Comparison of ENCODE assay signal across 8 cellular contexts in genomic region chr11:126212089-126212660, GRCh38. TPM values are rescaled to one million over a fixed set of nuclear protein-coding genes. Genes with fewer than 3 reads are reported as not detected.
A peak's percentile ranks its signal among the peaks of the same experiment; 100 is the strongest.
DNase-seq lines count a peak whose midpoint lies in the region; ATAC-seq and TF ChIP-seq lines count a peak whose summit lies in the region.

No MANE protein-coding gene starts in this region.

- ATAC-seq in heart left ventricle = no peak
- no peak for ATAC-seq in left cardiac atrium
- no peak for ATAC-seq in HG02759 (IDR thresholded peaks at IDR 0.05; ENCODE audit: unreplicated experiment)

- peak overlapping the region; percentile 61 to 79 for H3K9ac ChIP-seq in liver (ENCODE audit: low read depth in 1 of 2, low read length in 2 of 2)

- no peak for TF ChIP-seq POLR2A in heart left ventricle (IDR thresholded peaks at IDR 0.05)

- H3K27ac ChIP-seq in heart left ventricle (peak overlapping the region in 11 of 12 donors; percentile 63 to 86 (median 72)), angular gyrus (ENCODE audit: low read depth, low read length) (peak overlapping the region; percentile 26), liver (ENCODE audit: low read depth in 1 of 2, low read length in 2 of 2) (peak overlapping the region in 1 of 2 donors; percentile 10), urinary bladder (ENCODE audit: low read depth) (no peak overlapping the region)

- H3K27me3 ChIP-seq in heart left ventricle = no peaks in the 10 kb centered on the region
- H3K27me3 ChIP-seq in liver (ENCODE audit: control insufficient read depth in 4 of 4, insufficient read depth in 4 of 4, low read length in 3 of 4) = no peaks in the 10 kb centered on the region

- H3K4me3 ChIP-seq in heart left ventricle (peak overlapping the region; percentile 52 to 97 (median 80)), liver (ENCODE audit: low read depth in 1 of 3, low read length in 3 of 3) (peak overlapping the region; percentile 66 to 94 (median 85)), urinary bladder (ENCODE audit: low read depth, low read length) (peak overlapping the region; percentile 73)

- H3K4me1 ChIP-seq in heart left ventricle (peaks cover 0 to 49% (median 24%) of the 10 kb centered on the region in 12 donors), liver (ENCODE audit: control insufficient read depth in 4 of 4, insufficient read depth in 4 of 4, low read length in 3 of 4) (peaks cover 3 to 28% (median 25%) of the 10 kb centered on the region in 4 donors), urinary bladder (ENCODE audit: insufficient read depth) (no peaks in the 10 kb centered on the region)

- H3K36me3 ChIP-seq in heart left ventricle (peaks cover 0 to 31% (median 23%) of the 10 kb centered on the region in 9 donors), liver (ENCODE audit: control insufficient read depth in 4 of 4, insufficient read depth in 3 of 4, low read depth in 1 of 4, low read length in 3 of 4) (peaks cover 2 to 14% (median 11%) of the 10 kb centered on the region in 4 donors), urinary bladder (ENCODE audit: insufficient read depth) (no peaks in the 10 kb centered on the region)

- DNase-seq in heart left ventricle = no peak
- DNase-seq in left cardiac atrium = no peak
- DNase-seq in HPDE6-E6E7 (ENCODE audit: extremely low spot score) = no peak
- DNase-seq in 8988T = no peak

- WGBS in heart left ventricle, 4 donors = 1 to 2% (median 2%) methylated on average over 15 of the region's 15 CpGs
- 4% methylated on average over 15 of the region's 15 CpGs for WGBS in liver
- WGBS in urinary bladder = 1% methylated on average over 15 of the region's 15 CpGs

- H3K9me3 ChIP-seq in heart left ventricle (no peaks in the 10 kb centered on the region), liver (ENCODE audit: control insufficient read depth in 4 of 4, low read length in 3 of 4) (no peaks in the 10 kb centered on the region)

- TF ChIP-seq RAD21 in liver (IDR thresholded peaks at IDR 0.05) = no peak

- intact Hi-C loops in heart left ventricle (cut with DNase I) = loop anchor here in 8 of 10 donors (2.0 to 10.0 kb wide), 4 partner anchors 53 to 150 kb away; partner anchors contain the start of genes FOXRED1 (in 7 of the 8), SRPRA (in 7 of the 8) and CDON (in 1 of the 8)
- intact Hi-C loops in left cardiac atrium (cut with DNase I) = loop anchor here in 1 of 2 donors (10.0 kb wide), 1 partner anchor 53 kb away; the partner anchor contains the start of genes FOXRED1 and SRPRA

- TF ChIP-seq CTCF in heart left ventricle (IDR thresholded peaks at IDR 0.05) (no peak), liver (IDR thresholded peaks at IDR 0.05; ENCODE audit: low read depth, low read length, missing input control) (no peak)

TF ChIP-seq in liver, 16 proteins besides CTCF, POLR2A, EP300 and RAD21:
- TF ChIP-seq TAF1 (conservative IDR thresholded peaks at IDR 0.05) (no peak), YY1 (IDR thresholded peaks at IDR 0.05) (no peak), GABPA (IDR thresholded peaks at IDR 0.05 in 1 of 2, conservative IDR thresholded peaks at IDR 0.05 in 1 of 2) (no peak), FOXA2 (IDR thresholded peaks at IDR 0.05) (no peak)
- TF ChIP-seq, protein P1, sequence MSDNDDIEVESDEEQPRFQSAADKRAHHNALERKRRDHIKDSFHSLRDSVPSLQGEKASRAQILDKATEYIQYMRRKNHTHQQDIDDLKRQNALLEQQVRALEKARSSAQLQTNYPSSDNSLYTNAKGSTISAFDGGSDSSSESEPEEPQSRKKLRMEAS (IDR thresholded peaks at IDR 0.05) = no peak

RNA-seq across cellular contexts. Expression of gene FAM118B, which starts 0.6 kb away (rescaled TPM):
- total RNA-seq in heart left ventricle (10 to 100 TPM; 19.0 to 41.0 (median 23.6) TPM), left cardiac atrium (10 to 100 TPM; 14.8 to 19.1 TPM), liver (10 to 100 TPM in 1 of 2 donors, 1 to 10 TPM in 1; 6.5 to 12.0 TPM), urinary bladder (18.0 TPM)
- polyA plus RNA-seq in heart left ventricle (10 to 100 TPM in 1 of 2 donors, 1 to 10 TPM in 1; 8.5 to 16.4 TPM), liver (1 to 10 TPM; 3.7 to 6.6 TPM), urinary bladder (11.1 TPM)

RNA-seq across cellular contexts. Expression of gene RPUSD4, which starts 0.7 kb away (rescaled TPM):
- total RNA-seq in heart left ventricle (10 to 100 TPM; 21.0 to 50.0 (median 34.2) TPM), left cardiac atrium (10 to 100 TPM; 18.9 to 19.2 TPM), liver (10 to 100 TPM; 20.5 to 23.7 TPM), urinary bladder (18.6 TPM)
- polyA plus RNA-seq in heart left ventricle (10 to 100 TPM; 15.4 to 25.8 TPM), liver (10 to 100 TPM in 1 of 2 donors, 1 to 10 TPM in 1; 9.4 to 13.8 TPM), urinary bladder (19.1 TPM)

RNA-seq across cellular contexts. Expression of gene SRPRA, which starts 56.5 kb away (rescaled TPM):
- total RNA-seq in heart left ventricle (10 to 100 TPM; 65.0 to 90.8 (median 79.3) TPM), left cardiac atrium (10 to 100 TPM; 65.1 to 95.7 TPM), liver (100 to 1,000 TPM in 1 of 2 donors, 10 to 100 TPM in 1; 28.7 to 138 TPM), urinary bladder (35.1 TPM)
- polyA plus RNA-seq in heart left ventricle (10 to 100 TPM; 38.4 to 99.3 TPM), liver (100 to 1,000 TPM in 1 of 2 donors, 10 to 100 TPM in 1; 66.4 to 143 TPM), urinary bladder (92.8 TPM)

RNA-seq across cellular contexts. Expression of gene FOXRED1, which starts 56.8 kb away (rescaled TPM):
- total RNA-seq in heart left ventricle = 10 to 100 TPM; 22.0 to 49.1 (median 31.8) TPM
- polyA plus RNA-seq in heart left ventricle = 10 to 100 TPM; 32.8 to 38.4 TPM
- total RNA-seq in left cardiac atrium = 10 to 100 TPM; 21.0 to 25.3 TPM
- 10 to 100 TPM; 24.0 to 38.9 TPM for total RNA-seq in liver
- polyA plus RNA-seq in liver = 10 to 100 TPM; 29.5 to 30.2 TPM
- total RNA-seq in urinary bladder = 11.4 TPM
- polyA plus RNA-seq in urinary bladder = 20.4 TPM
